17 cellular contexts compared by ENCODE assay signal in the genomic region with DNA sequence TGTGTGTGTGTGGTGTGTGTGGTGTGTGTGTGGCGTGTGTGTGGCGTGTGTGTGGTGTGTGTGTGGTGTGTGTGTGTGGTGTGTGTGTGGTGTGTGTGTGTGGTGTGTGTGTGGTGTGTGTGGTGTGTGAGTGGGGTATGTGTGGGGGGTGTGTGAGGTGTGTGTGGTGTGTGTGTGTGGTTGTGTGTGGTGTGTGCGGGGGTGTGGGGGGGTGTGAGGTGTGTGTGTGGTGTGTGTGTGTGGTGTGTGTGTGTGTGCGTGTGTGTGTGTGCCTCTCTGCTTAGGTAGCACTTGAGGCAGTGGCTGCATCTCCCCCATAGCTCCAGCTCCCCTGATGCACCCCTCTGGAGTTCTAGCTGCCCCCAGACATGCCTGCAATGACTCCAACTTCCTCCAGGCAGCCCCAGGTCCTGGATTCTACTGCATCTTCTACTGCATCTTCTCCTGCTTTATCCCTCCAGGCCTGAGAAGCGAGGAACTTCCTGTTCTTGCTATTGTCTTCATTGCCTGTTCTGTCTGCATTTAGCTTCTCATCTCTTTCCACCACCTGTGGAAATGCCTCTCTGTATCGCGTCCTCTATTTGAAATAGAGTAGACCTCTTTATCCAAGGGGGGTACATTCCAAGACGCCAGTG. TPM values are rescaled to one million over a fixed set of nuclear protein-coding genes. Genes with fewer than 3 reads are reported as not detected.
DNase-seq lines count a peak whose midpoint lies in the region; ATAC-seq, FAIRE-seq and TF ChIP-seq lines count a peak whose summit lies in the region.
"Had no signal": no experiment of that assay in that cellular context is flagged by ENCODE, and none has a peak within 500 bp of the region (broad histone marks: within the 10 kb centered on the region; RNA-seq: fewer than 3 reads in every experiment).

No MANE protein-coding gene starts in this region.

- H3K79me2 ChIP-seq in astrocyte (ENCODE audit: insufficient read depth, low read length): no peaks in the 10 kb centered on the region

- no peak overlapping the region for H2AFZ ChIP-seq in astrocyte (ENCODE audit: low read depth, low read length)

- H3K4me2 ChIP-seq in BLaER1 (peak overlapping the region; percentile 64), astrocyte (ENCODE audit: low read length) (no peak overlapping the region)

- H3K36me3 Mint-ChIP-seq in astrocyte (ENCODE audit: low read depth, unreplicated experiment) (peaks cover 6% of the 10 kb centered on the region), nephron (ENCODE audit: low read depth) (no peaks in the 10 kb centered on the region)
- H3K36me3 Mint-ChIP-seq in CD4-positive, alpha-beta memory T cell: no peaks in the 10 kb centered on the region
- H3K36me3 Mint-ChIP-seq: natural killer cell treated with Interleukin-12 subunit alpha and Interleukin-12 subunit beta and Interleukin-15 and Interleukin-18, amount 100 ng/mL, for 72 hours had no signal

- H3K36me3 ChIP-seq in BLaER1: no peaks in the 10 kb centered on the region
- no peaks in the 10 kb centered on the region for H3K36me3 ChIP-seq in astrocyte (ENCODE audit: insufficient read depth, low read length)
- no peaks in the 10 kb centered on the region for H3K36me3 ChIP-seq in CD4-positive, alpha-beta memory T cell (ENCODE audit: insufficient read depth, low read length)
- H3K36me3 ChIP-seq: ascending aorta, BE2C had no signal

- POLR2A ChIA-PET in CD4-positive, alpha-beta memory T cell (lab: Charles Lee; ENCODE audit: partially characterized antibody): no interaction called here

- H3K27me3 Mint-ChIP-seq in astrocyte (ENCODE audit: low read depth, unreplicated experiment) (peaks cover 2% of the 10 kb centered on the region), nephron (ENCODE audit: low read depth) (peaks cover 8% of the 10 kb centered on the region)
- H3K27me3 Mint-ChIP-seq in CD4-positive, alpha-beta memory T cell: peaks cover 0 to 1% of the 10 kb centered on the region in 2 donors

- H3K27me3 ChIP-seq in BLaER1 (no peaks in the 10 kb centered on the region), astrocyte (ENCODE audit: insufficient read depth, low read length) (no peaks in the 10 kb centered on the region)
- no peaks in the 10 kb centered on the region for H3K27me3 ChIP-seq in CD4-positive, alpha-beta memory T cell (ENCODE audit: insufficient read depth, low read length)
- H3K27me3 ChIP-seq: ascending aorta, BE2C had no signal

- H3K27ac Mint-ChIP-seq in astrocyte (ENCODE audit: unreplicated experiment): peak overlapping the region; percentile 70
- peak overlapping the region; percentile 91 to 99 (median 98) for H3K27ac Mint-ChIP-seq in nephron
- H3K27ac Mint-ChIP-seq in CD4-positive, alpha-beta memory T cell: peak overlapping the region in 2 of 7 donors; percentile 7 to 58
- H3K27ac Mint-ChIP-seq: H9; natural killer cell treated with Interleukin-12 subunit alpha and Interleukin-12 subunit beta and Interleukin-15 and Interleukin-18, amount 100 ng/mL, for 72 hours had no signal

- intact Hi-C loops in CD4-positive, alpha-beta memory T cell (cut with micrococcal nuclease): no loop called here

- H3K9ac ChIP-seq in BLaER1 (no peak overlapping the region), astrocyte (ENCODE audit: low read length) (peak overlapping the region; percentile 71)

- ATAC-seq in GM21528 (IDR thresholded peaks at IDR 0.05; ENCODE audit: low FRiP score, unreplicated experiment): no peak
- ATAC-seq: esophagus mucosa; natural killer cell treated with Interleukin-12 subunit alpha and Interleukin-12 subunit beta and Interleukin-15 and Interleukin-18, amount 100 ng/mL, for 72 hours had no signal

- peak overlapping the region; percentile 13; the same call in 1 of the 2 replicates for H3K27ac ChIP-seq in BLaER1
- H3K27ac ChIP-seq in astrocyte (ENCODE audit: low read depth, low read length): peak overlapping the region; percentile 95
- no peak overlapping the region for H3K27ac ChIP-seq in CD4-positive, alpha-beta memory T cell (ENCODE audit: low read depth, low read length)
- H3K27ac ChIP-seq: ascending aorta had no signal

- no peak for DNase-seq in HTR-8/SVneo (ENCODE audit: insufficient read length, low spot score)
- DNase-seq in astrocyte (ENCODE audit: low read depth): no peak
- DNase-seq in CD4-positive, alpha-beta memory T cell: no peak
- no peak for DNase-seq in AG08396 (ENCODE audit: low spot score)
- no peak for DNase-seq in NCI-H1930 (lab: John Stamatoyannopoulos, UW)
- DNase-seq: BE2C, H9, NCI-H2029 treated with DMSO at 0.1 percent for 48 hours, NCI-H69, RPMI8226 had no signal

- H3K9me3 Mint-ChIP-seq in astrocyte (ENCODE audit: unreplicated experiment): peaks cover 15% of the 10 kb centered on the region
- peaks cover 8% of the 10 kb centered on the region for H3K9me3 Mint-ChIP-seq in nephron
- H3K9me3 Mint-ChIP-seq in CD4-positive, alpha-beta memory T cell: peaks cover 0 to 2% (median 0%) of the 10 kb centered on the region in 8 donors
- H3K9me3 Mint-ChIP-seq: natural killer cell treated with Interleukin-12 subunit alpha and Interleukin-12 subunit beta and Interleukin-15 and Interleukin-18, amount 100 ng/mL, for 72 hours had no signal

- peaks cover 17% of the 10 kb centered on the region for H3K4me1 Mint-ChIP-seq in astrocyte (ENCODE audit: low read depth, unreplicated experiment)
- H3K4me1 Mint-ChIP-seq in nephron: peaks cover 13% of the 10 kb centered on the region
- no peaks in the 10 kb centered on the region for H3K4me1 Mint-ChIP-seq in CD4-positive, alpha-beta memory T cell

- peak; percentile 99 for FAIRE-seq in HTR-8/SVneo (lab: Jason Lieb, UNC)
- FAIRE-seq in astrocyte (lab: Jason Lieb, UNC): peak; percentile 17

- H3K4me1 ChIP-seq in BLaER1 (peaks cover 54% of the 10 kb centered on the region), astrocyte (ENCODE audit: insufficient read depth, low read length) (peaks cover 19% of the 10 kb centered on the region)
- no peaks in the 10 kb centered on the region for H3K4me1 ChIP-seq in CD4-positive, alpha-beta memory T cell (ENCODE audit: insufficient read depth, low read length)
- H3K4me1 ChIP-seq: ascending aorta, BE2C had no signal

- H3K9me3 ChIP-seq in BLaER1: 0 out of 2 replicates have a peak, but pooled peaks cover 8% of the 10 kb centered on the region
- H3K9me3 ChIP-seq in astrocyte (ENCODE audit: insufficient read depth, low read depth, low read length): no peaks in the 10 kb centered on the region
- no peaks in the 10 kb centered on the region for H3K9me3 ChIP-seq in CD4-positive, alpha-beta memory T cell (ENCODE audit: control insufficient read depth in 1 of 2, low read length in 2 of 2)
- H3K9me3 ChIP-seq: ascending aorta, BE2C had no signal

- H3K4me3 Mint-ChIP-seq in astrocyte (ENCODE audit: unreplicated experiment) (no peak overlapping the region), nephron (no peak overlapping the region)
- no peak overlapping the region for H3K4me3 Mint-ChIP-seq in CD4-positive, alpha-beta memory T cell
- H3K4me3 Mint-ChIP-seq: H9; natural killer cell treated with Interleukin-12 subunit alpha and Interleukin-12 subunit beta and Interleukin-15 and Interleukin-18, amount 100 ng/mL, for 72 hours had no signal

- no peaks in the 10 kb centered on the region for H4K20me1 ChIP-seq in BLaER1
- no peaks in the 10 kb centered on the region for H4K20me1 ChIP-seq in astrocyte (ENCODE audit: insufficient read depth, low read length)

- CTCF ChIA-PET in CD4-positive, alpha-beta memory T cell (lab: Charles Lee; ENCODE audit: partially characterized antibody): interaction anchor here (1.5 to 8.3 kb wide), 3 partner anchors 10 to 44 kb away, joined by 3 to 101 read pairs (median 4); no protein-coding TSS in a partner anchor

- H3K4me3 ChIP-seq in BLaER1 (no peak overlapping the region), astrocyte (ENCODE audit: insufficient read depth, low read depth, low read length) (no peak overlapping the region)
- no peak overlapping the region for H3K4me3 ChIP-seq in CD4-positive, alpha-beta memory T cell (ENCODE audit: low read length in 2 of 2)
- H3K4me3 ChIP-seq: ascending aorta had no signal

- TF ChIP-seq CTCF in astrocyte (IDR thresholded peaks at IDR 0.05; ENCODE audit: insufficient read depth, low read depth, low read length): no peak
- TF ChIP-seq CTCF in nephron (IDR thresholded peaks at IDR 0.05; ENCODE audit: unreplicated experiment in 3 of 3): no peak

RNA-seq across cellular contexts. Expression of a gene that starts 22.2 kb away (rescaled TPM):
- 14.2 and 16.2 TPM in 2 replicates for total RNA-seq in astrocyte
- total RNA-seq in CD4-positive, alpha-beta memory T cell: not detected
- polyA plus RNA-seq in CD4-positive, alpha-beta memory T cell: not detected
- total RNA-seq: natural killer cell treated with Interleukin-12 subunit alpha and Interleukin-12 subunit beta and Interleukin-15 and Interleukin-18, amount 100 ng/mL, for 72 hours; T-helper 1 cell treated with Interleukin-12 subunit alpha and Interleukin-12 subunit beta and Interleukin-4 antibody, amounts not matched to agents 30 ng/mL and 1 ng/mL, for 36 hours had no signal

RNA-seq across cellular contexts. Expression of a gene that starts 50.9 kb away (rescaled TPM):
- total RNA-seq in astrocyte: 200 and 560 TPM in 2 replicates
- total RNA-seq in CD4-positive, alpha-beta memory T cell: 1 to 10 TPM; 1.5 to 2.1 TPM
- polyA plus RNA-seq in CD4-positive, alpha-beta memory T cell: under 1 TPM in 1 of 2 donors, not detected in 1; 0.56 TPM

Comparison
In these comparisons a context has a peak if more than half of its experiments do, and no peak if none do; other contexts are left out.
1. RNA of a gene that starts 22.2 kb away (total RNA-seq): 14.2 to 16.2 TPM in astrocyte; not detected in CD4-positive, alpha-beta memory T cell; every median in the first group is over 10 times any median in the second.
2. RNA of a gene that starts 50.9 kb away (total RNA-seq): 200 to 560 TPM in astrocyte; 1.5 to 2.1 TPM in CD4-positive, alpha-beta memory T cell; every median in the first group is over 10 times any median in the second.